ENCODE assay signal across 16 cellular contexts in genomic region chr1:186876436-186876835, GRCh38. TPM values are rescaled to one million over a fixed set of nuclear protein-coding genes. Genes with fewer than 3 reads are reported as not detected.
"Had no signal": no experiment of that assay in that cellular context is flagged by ENCODE, and none has a peak within 500 bp of the region (broad histone marks: within the 10 kb centered on the region; RNA-seq: fewer than 3 reads in every experiment).

No MANE protein-coding gene starts in this region.

- H3K4me1 ChIP-seq: ascending aorta, esophagus muscularis mucosa, gastroesophageal sphincter, tibial artery had no signal

- ATAC-seq: activated CD8-positive, alpha-beta T cell treated with anti-CD3 and anti-CD28 coated beads for 36 hours; activated naive CD4-positive, alpha-beta T cell treated with anti-CD3 and anti-CD28 coated beads, Interleukin-2, amount 50 U/mL, for 72 hours; gastroesophageal sphincter; stimulated activated naive CD8-positive, alpha-beta T cell treated with anti-CD3 and anti-CD28 coated beads, Interleukin-15, Interleukin-2, amounts not matched to agents 100 U/mL and 50 U/mL, for 24 hours had no signal

- H3K9me3 ChIP-seq: ascending aorta, esophagus muscularis mucosa, gastroesophageal sphincter, tibial artery had no signal

- H3K27me3 ChIP-seq: ascending aorta, brain microvascular endothelial cell, esophagus muscularis mucosa, gastroesophageal sphincter, tibial artery had no signal

- H3K36me3 ChIP-seq: ascending aorta, brain microvascular endothelial cell, esophagus muscularis mucosa, gastroesophageal sphincter, tibial artery, WERI-Rb-1 had no signal

- H3K27ac ChIP-seq: ascending aorta, brain microvascular endothelial cell, esophagus muscularis mucosa, gastroesophageal sphincter, tibial artery, WERI-Rb-1 had no signal

- DNase-seq: activated CD4-positive, alpha-beta T cell treated with anti-CD3 and anti-CD28 coated beads, Interleukin-2, amount 10 ng/mL, durations not matched to agents 7 days and 5 days; activated CD4-positive, CD25-positive, alpha-beta regulatory T cell treated with anti-CD3 and anti-CD28 coated beads, Interleukin-2, amount 50 U/mL, for 72 hours; activated CD8-positive, alpha-beta T cell treated with anti-CD3 and anti-CD28 coated beads for 36 hours; activated gamma-delta T cell treated with Interleukin-2 at 50 U/mL for 16 hours; central memory CD4-positive, alpha-beta T cell; left cardiac atrium; stimulated activated CD4-positive, alpha-beta T cell treated with anti-CD3 and anti-CD28 coated beads, Interleukin-12 subunit alpha, Interleukin-12 subunit beta, amount 100 ng/mL, for 4 hours; stimulated activated CD4-positive, alpha-beta T cell treated with anti-CD3 and anti-CD28 coated beads, Interleukin-4, amount 100 ng/mL, for 4 hours; stimulated activated naive CD8-positive, alpha-beta T cell treated with anti-CD3 and anti-CD28 coated beads, Interleukin-15, Interleukin-2, amounts not matched to agents 100 U/mL and 50 U/mL, for 24 hours; tibial artery; WERI-Rb-1 had no signal

- H3K4me3 ChIP-seq: ascending aorta, esophagus muscularis mucosa, gastroesophageal sphincter, tibial artery had no signal

RNA-seq across cellular contexts. Expression of gene PLA2G4A, which starts 47.7 kb away (rescaled TPM):
- total RNA-seq: activated CD4-positive, alpha-beta T cell treated with anti-CD3 and anti-CD28 coated beads, Interleukin-2, amount 10 ng/mL, durations not matched to agents 7 days and 5 days had no signal
